8 cellular contexts compared by ENCODE assay signal in genomic region chrX:65601530-65602281, GRCh38.
DNase-seq lines count a peak whose midpoint lies in the region; ATAC-seq and TF ChIP-seq lines count a peak whose summit lies in the region.

No MANE protein-coding gene starts in this region.

- peaks cover 78% of the 10 kb centered on the region for H3K4me1 Mint-ChIP-seq in activated T-cell treated with anti-CD3 and anti-CD28 coated beads, Interleukin-2, amount 50 U/mL, for 72 hours (ENCODE audit: low read depth)

- no peak overlapping the region for H3K9ac ChIP-seq in parathyroid adenoma

- TF ChIP-seq CTCF in fibroblast of pulmonary artery (IDR thresholded peaks at IDR 0.05; ENCODE audit: low read length, missing control alignments) (no peak), parathyroid adenoma (IDR thresholded peaks at IDR 0.05) (no peak)

- H3K27me3 ChIP-seq in parathyroid adenoma (ENCODE audit: control insufficient read depth, insufficient read depth, low read length): no peaks in the 10 kb centered on the region

- peak; percentile 14 to 19 for DNase-seq in activated CD8-positive, alpha-beta memory T cell treated with anti-CD3 and anti-CD28 coated beads for 1 hour (ENCODE audit: extremely low read depth in 1 of 2, low read depth in 1 of 2)
- DNase-seq in activated CD8-positive, alpha-beta memory T cell treated with anti-CD3 and anti-CD28 coated beads, Interleukin-2, amount 50 U/mL, for 48 hours: no peak
- DNase-seq in NCI-H226 (peak; percentile 43), fibroblast of pulmonary artery (ENCODE audit: low read depth) (peak; percentile 96), NCI-H2171 (lab: John Stamatoyannopoulos, UW) (no peak), HUDEP-2 (lab: John Stamatoyannopoulos, UW; ENCODE audit: unreplicated experiment in 76 of 76) (no peak)
- peak; percentile 35 to 47 for DNase-seq in activated T-cell treated with anti-CD3 and anti-CD28 coated beads, Interleukin-2, amount 50 U/mL, for 72 hours

- H3K27ac ChIP-seq in parathyroid adenoma: peak overlapping the region; percentile 74

- H3K4me2 ChIP-seq in parathyroid adenoma (ENCODE audit: low read length): no peak overlapping the region

- peaks cover 2 to 5% of the 10 kb centered on the region in 2 donors for H3K36me3 Mint-ChIP-seq in activated T-cell treated with anti-CD3 and anti-CD28 coated beads, Interleukin-2, amount 50 U/mL, for 72 hours (ENCODE audit: insufficient read depth in 2 of 2)

- no peaks in the 10 kb centered on the region for H3K79me2 ChIP-seq in parathyroid adenoma

- peaks cover 2 to 10% of the 10 kb centered on the region in 2 donors for H3K9me3 Mint-ChIP-seq in activated T-cell treated with anti-CD3 and anti-CD28 coated beads, Interleukin-2, amount 50 U/mL, for 72 hours

- H3K4me1 ChIP-seq in parathyroid adenoma: no peaks in the 10 kb centered on the region

- H3K9me3 ChIP-seq in parathyroid adenoma (ENCODE audit: control insufficient read depth, low read length): no peaks in the 10 kb centered on the region

- no peak overlapping the region for H2AFZ ChIP-seq in parathyroid adenoma

- H3K27me3 Mint-ChIP-seq in activated T-cell treated with anti-CD3 and anti-CD28 coated beads, Interleukin-2, amount 50 U/mL, for 72 hours (ENCODE audit: low read depth): peaks cover 21% of the 10 kb centered on the region

- peak overlapping the region; percentile 88 for H3K27ac Mint-ChIP-seq in activated T-cell treated with anti-CD3 and anti-CD28 coated beads, Interleukin-2, amount 50 U/mL, for 72 hours

- no peaks in the 10 kb centered on the region for H3K36me3 ChIP-seq in parathyroid adenoma (ENCODE audit: control insufficient read depth, insufficient read depth, low read length)

- peak; percentile 75 to 79 for ATAC-seq in activated T-cell treated with anti-CD3 and anti-CD28 coated beads, Interleukin-2, amount 50 U/mL, for 72 hours (replicated peaks in 1 of 2)

- H3K4me3 Mint-ChIP-seq in activated T-cell treated with anti-CD3 and anti-CD28 coated beads, Interleukin-2, amount 50 U/mL, for 72 hours: peak overlapping the region; percentile 44 to 61

- H3K4me3 ChIP-seq in fibroblast of pulmonary artery (replicated peaks; ENCODE audit: low read depth, low read length) (no peak overlapping the region), parathyroid adenoma (ENCODE audit: low read depth, low read length) (no peak overlapping the region)

Comparison
In these comparisons a context has a peak if more than half of its experiments do, and no peak if none do; other contexts are left out.
1. DNase-seq: peak in activated CD8-positive, alpha-beta memory T cell treated with anti-CD3 and anti-CD28 coated beads for 1 hour (2 of 2), NCI-H226 (single experiment), activated T-cell treated with anti-CD3 and anti-CD28 coated beads, Interleukin-2, amount 50 U/mL, for 72 hours (2 of 2) and fibroblast of pulmonary artery (single experiment); none in activated CD8-positive, alpha-beta memory T cell treated with anti-CD3 and anti-CD28 coated beads, Interleukin-2, amount 50 U/mL, for 48 hours (single experiment), NCI-H2171 (single experiment) and HUDEP-2 (0 of 76).